Comparison of ENCODE assay signal across 16 cellular contexts in genomic region chr13:79190932-79191331, GRCh38.
DNase-seq lines count a peak whose midpoint lies in the region; ATAC-seq and TF ChIP-seq lines count a peak whose summit lies in the region.
"Had no signal": no experiment of that assay in that cellular context is flagged by ENCODE, and none has a peak within 500 bp of the region (broad histone marks: within the 10 kb centered on the region; RNA-seq: fewer than 3 reads in every experiment).

No MANE protein-coding gene starts in this region.

- ATAC-seq in GM18505 (IDR thresholded peaks at IDR 0.05; ENCODE audit: unreplicated experiment) (peak; percentile 26), GM21515 (IDR thresholded peaks at IDR 0.05; ENCODE audit: unreplicated experiment) (peak; percentile 37), HG03135 (IDR thresholded peaks at IDR 0.05; ENCODE audit: unreplicated experiment) (peak; percentile 26)
- no peak for ATAC-seq in activated T-helper 17 cell treated with anti-CD3 and anti-CD28 coated beads, Interleukin-2, amount 50 U/mL, for 72 hours (replicated peaks)
- ATAC-seq in effector memory CD8-positive, alpha-beta T cell (replicated peaks) = no peak
- ATAC-seq: gastrocnemius medialis, left colon had no signal

- POLR2A ChIA-PET in activated CD4-positive, alpha-beta memory T cell treated with anti-CD3 and anti-CD28 coated beads, Interleukin-2, amount 10 ng/mL, durations not matched to agents 7 days and 5 days (lab: Charles Lee) = no interaction called here

- H3K27me3 Mint-ChIP-seq in activated CD4-positive, alpha-beta memory T cell treated with anti-CD3 and anti-CD28 coated beads, Interleukin-2, amount 10 ng/mL, durations not matched to agents 7 days and 5 days = peaks cover 12% of the 10 kb centered on the region
- H3K27me3 Mint-ChIP-seq in activated T-helper 17 cell treated with anti-CD3 and anti-CD28 coated beads, Interleukin-2, amount 50 U/mL, for 72 hours = peaks cover 8% of the 10 kb centered on the region
- H3K27me3 Mint-ChIP-seq in effector memory CD8-positive, alpha-beta T cell = no peaks in the 10 kb centered on the region

- CTCF ChIA-PET in activated CD4-positive, alpha-beta memory T cell treated with anti-CD3 and anti-CD28 coated beads, Interleukin-2, amount 10 ng/mL, durations not matched to agents 7 days and 5 days (lab: Charles Lee) = no interaction called here

- TF ChIP-seq POLR2A in GM18505 (IDR thresholded peaks at IDR 0.05; ENCODE audit: borderline replicate concordance, extremely low read depth, insufficient read depth, insufficient read length) = no peak

- H3K36me3 Mint-ChIP-seq in activated CD4-positive, alpha-beta memory T cell treated with anti-CD3 and anti-CD28 coated beads, Interleukin-2, amount 10 ng/mL, durations not matched to agents 7 days and 5 days (ENCODE audit: low read depth) = peaks cover 11% of the 10 kb centered on the region
- H3K36me3 Mint-ChIP-seq in activated T-helper 17 cell treated with anti-CD3 and anti-CD28 coated beads, Interleukin-2, amount 50 U/mL, for 72 hours (ENCODE audit: low read depth) = no peaks in the 10 kb centered on the region
- no peaks in the 10 kb centered on the region for H3K36me3 Mint-ChIP-seq in effector memory CD8-positive, alpha-beta T cell (ENCODE audit: insufficient read depth)
- H3K36me3 Mint-ChIP-seq: CD14-positive monocyte had no signal

- H3K4me1 Mint-ChIP-seq in activated CD4-positive, alpha-beta memory T cell treated with anti-CD3 and anti-CD28 coated beads, Interleukin-2, amount 10 ng/mL, durations not matched to agents 7 days and 5 days = peaks cover 51% of the 10 kb centered on the region
- H3K4me1 Mint-ChIP-seq in activated T-helper 17 cell treated with anti-CD3 and anti-CD28 coated beads, Interleukin-2, amount 50 U/mL, for 72 hours = peaks cover 26% of the 10 kb centered on the region
- peaks cover 18 to 26% of the 10 kb centered on the region in 2 donors for H3K4me1 Mint-ChIP-seq in effector memory CD8-positive, alpha-beta T cell (ENCODE audit: low read depth in 2 of 2)

- H3K9me3 Mint-ChIP-seq in activated CD4-positive, alpha-beta memory T cell treated with anti-CD3 and anti-CD28 coated beads, Interleukin-2, amount 10 ng/mL, durations not matched to agents 7 days and 5 days = no peaks in the 10 kb centered on the region
- no peaks in the 10 kb centered on the region for H3K9me3 Mint-ChIP-seq in activated T-helper 17 cell treated with anti-CD3 and anti-CD28 coated beads, Interleukin-2, amount 50 U/mL, for 72 hours
- no peaks in the 10 kb centered on the region for H3K9me3 Mint-ChIP-seq in effector memory CD8-positive, alpha-beta T cell
- H3K9me3 Mint-ChIP-seq: neural crest cell had no signal

- no peak overlapping the region for H3K27ac Mint-ChIP-seq in activated CD4-positive, alpha-beta memory T cell treated with anti-CD3 and anti-CD28 coated beads, Interleukin-2, amount 10 ng/mL, durations not matched to agents 7 days and 5 days
- no peak overlapping the region for H3K27ac Mint-ChIP-seq in activated T-helper 17 cell treated with anti-CD3 and anti-CD28 coated beads, Interleukin-2, amount 50 U/mL, for 72 hours
- H3K27ac Mint-ChIP-seq in effector memory CD8-positive, alpha-beta T cell = no peak overlapping the region

- DNase-seq in OCI-M1 (lab: John Stamatoyannopoulos, UW) = peak; percentile 51
- DNase-seq in activated CD4-positive, alpha-beta memory T cell treated with anti-CD3 and anti-CD28 coated beads, Interleukin-2, amount 10 ng/mL, durations not matched to agents 7 days and 5 days = no peak
- no peak for DNase-seq in effector memory CD8-positive, alpha-beta T cell
- DNase-seq in activated naive CD4-positive, alpha-beta T cell treated with Interleukin-2 at 50 U/mL for 16 hours = no peak
- DNase-seq: adrenal gland, dermis blood vessel endothelial cell, gastrocnemius medialis, left colon, NCI-H1436 treated with DMSO at 0.1 percent for 48 hours, upper lobe of right lung had no signal

- H3K4me3 Mint-ChIP-seq in activated CD4-positive, alpha-beta memory T cell treated with anti-CD3 and anti-CD28 coated beads, Interleukin-2, amount 10 ng/mL, durations not matched to agents 7 days and 5 days = no peak overlapping the region
- no peak overlapping the region for H3K4me3 Mint-ChIP-seq in activated T-helper 17 cell treated with anti-CD3 and anti-CD28 coated beads, Interleukin-2, amount 50 U/mL, for 72 hours
- H3K4me3 Mint-ChIP-seq in effector memory CD8-positive, alpha-beta T cell = no peak overlapping the region
- H3K4me3 Mint-ChIP-seq: neural crest cell had no signal

Comparison
In these comparisons a context has a peak if more than half of its experiments do, and no peak if none do; other contexts are left out.
1. ATAC-seq: peak in GM18505 (single experiment), GM21515 (single experiment) and HG03135 (single experiment); none in activated T-helper 17 cell treated with anti-CD3 and anti-CD28 coated beads, Interleukin-2, amount 50 U/mL, for 72 hours (single experiment) and effector memory CD8-positive, alpha-beta T cell (single experiment).